24 cellular contexts compared by ENCODE assay signal in genomic region chr5:132298813-132299212, GRCh38. TPM values are rescaled to one million over a fixed set of nuclear protein-coding genes. Genes with fewer than 3 reads are reported as not detected.
"Had no signal": no experiment of that assay in that cellular context is flagged by ENCODE, and none has a peak within 500 bp of the region (broad histone marks: within the 10 kb centered on the region; RNA-seq: fewer than 3 reads in every experiment).

No MANE protein-coding gene starts in this region.

- H3K27me3 ChIP-seq: adrenal gland, body of pancreas, pancreas, right atrium auricular region, thyroid gland, upper lobe of right lung had no signal

- H3K27ac ChIP-seq: adrenal gland, body of pancreas, pancreas, right atrium auricular region, thyroid gland, upper lobe of right lung had no signal

- H3K27ac Mint-ChIP-seq: activated CD4-positive, alpha-beta memory T cell treated with anti-CD3 and anti-CD28 coated beads, Interleukin-2, amount 10 ng/mL, durations not matched to agents 7 days and 5 days; activated CD4-positive, alpha-beta T cell treated with anti-CD3 and anti-CD28 coated beads, Interleukin-2, amount 10 ng/mL, durations not matched to agents 7 days and 5 days; activated naive CD4-positive, alpha-beta T cell treated with anti-CD3 and anti-CD28 coated beads for 36 hours; activated naive CD8-positive, alpha-beta T cell treated with anti-CD3 and anti-CD28 coated beads for 36 hours; mesothelial cell of epicardium; naive B cell; nephron progenitor cell; stimulated activated effector memory CD8-positive, alpha-beta T cell treated with anti-CD3 and anti-CD28 coated beads, Interleukin-12 subunit alpha, Interleukin-12 subunit beta, amount 100 ng/mL, for 72 hours; stimulated activated naive CD8-positive, alpha-beta T cell treated with anti-CD3 and anti-CD28 coated beads, Interleukin-15, Interleukin-2, amounts not matched to agents 100 ng/mL and 50 ng/mL, for 24 hours; WTC11 had no signal

- H3K9me3 ChIP-seq: adrenal gland, body of pancreas, pancreas, right atrium auricular region, thyroid gland, upper lobe of right lung had no signal

- ATAC-seq: body of pancreas; pancreas; stimulated activated effector memory CD8-positive, alpha-beta T cell treated with anti-CD3 and anti-CD28 coated beads, Interleukin-12 subunit alpha, Interleukin-12 subunit beta, amount 100 ng/mL, for 72 hours; upper lobe of right lung; WTC11 had no signal

- H3K9me3 Mint-ChIP-seq: activated CD4-positive, alpha-beta memory T cell treated with anti-CD3 and anti-CD28 coated beads, Interleukin-2, amount 10 ng/mL, durations not matched to agents 7 days and 5 days; activated CD4-positive, alpha-beta T cell treated with anti-CD3 and anti-CD28 coated beads, Interleukin-2, amount 10 ng/mL, durations not matched to agents 7 days and 5 days; stimulated activated effector memory CD8-positive, alpha-beta T cell treated with anti-CD3 and anti-CD28 coated beads, Interleukin-12 subunit alpha, Interleukin-12 subunit beta, amount 100 ng/mL, for 72 hours; WTC11 had no signal

- H3K4me3 ChIP-seq: adrenal gland, body of pancreas, pancreas, right atrium auricular region, thyroid gland, upper lobe of right lung had no signal

- H3K4me3 Mint-ChIP-seq: activated CD4-positive, alpha-beta memory T cell treated with anti-CD3 and anti-CD28 coated beads, Interleukin-2, amount 10 ng/mL, durations not matched to agents 7 days and 5 days; activated CD4-positive, alpha-beta T cell treated with anti-CD3 and anti-CD28 coated beads, Interleukin-2, amount 10 ng/mL, durations not matched to agents 7 days and 5 days; activated naive CD4-positive, alpha-beta T cell treated with anti-CD3 and anti-CD28 coated beads for 36 hours; activated naive CD8-positive, alpha-beta T cell treated with anti-CD3 and anti-CD28 coated beads for 36 hours; mesothelial cell of epicardium; naive B cell; nephron progenitor cell; stimulated activated effector memory CD8-positive, alpha-beta T cell treated with anti-CD3 and anti-CD28 coated beads, Interleukin-12 subunit alpha, Interleukin-12 subunit beta, amount 100 ng/mL, for 72 hours; stimulated activated naive CD8-positive, alpha-beta T cell treated with anti-CD3 and anti-CD28 coated beads, Interleukin-15, Interleukin-2, amounts not matched to agents 100 ng/mL and 50 ng/mL, for 24 hours; WTC11 had no signal

- H3K36me3 Mint-ChIP-seq: WTC11 had no signal

- H3K27me3 Mint-ChIP-seq: activated CD4-positive, alpha-beta memory T cell treated with anti-CD3 and anti-CD28 coated beads, Interleukin-2, amount 10 ng/mL, durations not matched to agents 7 days and 5 days; activated CD4-positive, alpha-beta T cell treated with anti-CD3 and anti-CD28 coated beads, Interleukin-2, amount 10 ng/mL, durations not matched to agents 7 days and 5 days; activated naive CD8-positive, alpha-beta T cell treated with anti-CD3 and anti-CD28 coated beads for 36 hours had no signal

- DNase-seq: activated CD4-positive, alpha-beta memory T cell treated with anti-CD3 and anti-CD28 coated beads, Interleukin-2, amount 10 ng/mL, durations not matched to agents 7 days and 5 days; activated CD4-positive, alpha-beta T cell treated with anti-CD3 and anti-CD28 coated beads for 1 hour; activated CD4-positive, alpha-beta T cell treated with anti-CD3 and anti-CD28 coated beads, Interleukin-2, amount 10 ng/mL, durations not matched to agents 7 days and 5 days; activated effector memory CD4-positive, alpha-beta T cell treated with anti-CD3 and anti-CD28 coated beads, Interleukin-2, amount 50 U/mL, for 16 hours; activated naive CD4-positive, alpha-beta T cell treated with anti-CD3 and anti-CD28 coated beads for 36 hours; activated naive CD8-positive, alpha-beta T cell treated with anti-CD3 and anti-CD28 coated beads for 36 hours; aorta; body of pancreas; effector CD8-positive, alpha-beta T cell; glutamatergic neuron; mammary epithelial cell; naive B cell; nephron progenitor cell; pancreas; stimulated activated CD4-positive, alpha-beta T cell treated with anti-CD3 and anti-CD28 coated beads, Interleukin-4, amount 100 ng/mL, for 24 hours; T-helper 2 cell; thyroid gland; upper lobe of right lung had no signal

- H3K36me3 ChIP-seq: adrenal gland, pancreas, right atrium auricular region, thyroid gland, upper lobe of right lung had no signal

RNA-seq across cellular contexts. Expression of gene SLC22A4, which starts 4.6 kb away (rescaled TPM):
- total RNA-seq: activated CD4-positive, alpha-beta T cell treated with anti-CD3 and anti-CD28 coated beads, Interleukin-2, amount 10 ng/mL, durations not matched to agents 7 days and 5 days; body of pancreas had no signal

RNA-seq across cellular contexts. Expression of gene PDLIM4, which starts 41.3 kb away (rescaled TPM):
- total RNA-seq: activated CD4-positive, alpha-beta memory T cell treated with anti-CD3 and anti-CD28 coated beads, Interleukin-2, amount 10 ng/mL, durations not matched to agents 7 days and 5 days; activated CD4-positive, alpha-beta T cell treated with anti-CD3 and anti-CD28 coated beads, Interleukin-2, amount 10 ng/mL, durations not matched to agents 7 days and 5 days; activated naive CD4-positive, alpha-beta T cell treated with anti-CD3 and anti-CD28 coated beads for 36 hours had no signal
